ENCODE assay signal across 27 cellular contexts in genomic region chr2:235601960-235602704, GRCh38.
DNase-seq lines count a peak whose midpoint lies in the region; ATAC-seq, FAIRE-seq and TF ChIP-seq lines count a peak whose summit lies in the region.
"Had no signal": no experiment of that assay in that cellular context is flagged by ENCODE, and none has a peak within 500 bp of the region (broad histone marks: within the 10 kb centered on the region; RNA-seq: fewer than 3 reads in every experiment).

No MANE protein-coding gene starts in this region.

- DNase-seq in MM.1S (peak; percentile 95), kidney (no peak), progenitor cell of endocrine pancreas (ENCODE audit: low spot score, unreplicated experiment) (no peak), NOMO-1 (lab: John Stamatoyannopoulos, UW; ENCODE audit: unreplicated experiment in 2 of 2) (no peak)
- DNase-seq: AML-193; CD8-positive, alpha-beta T cell; DMS 273 treated with DMSO at 0.1 percent for 48 hours; DMS79; GF-D8; H7; MV-4-11; NCI-H1105; NCI-H1436 treated with DMSO at 0.1 percent for 48 hours; NCI-H187 treated with DMSO at 0.1 percent for 48 hours; NCI-H2171 treated with DMSO at 0.1 percent for 48 hours; NCI-H345; NCI-H524; NCI-H774; SK-N-SH; SW 1271 had no signal

- peak overlapping the region; percentile 64 for H3K4me2 ChIP-seq in MM.1S (ENCODE audit: low read depth, low read length)
- H3K4me2 ChIP-seq: A549, SK-N-SH had no signal

- H3K27me3 Mint-ChIP-seq in progenitor cell of endocrine pancreas, result no peaks in the 10 kb centered on the region

- H3K4me1 ChIP-seq in HEK293 (ENCODE audit: control insufficient read depth, insufficient read depth, low read length), result 0 out of 2 replicates have a peak, but pooled peaks cover 5% of the 10 kb centered on the region
- H3K4me1 ChIP-seq in MM.1S (ENCODE audit: low read length), result peaks cover 21% of the 10 kb centered on the region
- peaks cover 0 to 5% of the 10 kb centered on the region in 2 donors for H3K4me1 ChIP-seq in kidney (ENCODE audit: control insufficient read depth in 1 of 2, insufficient read depth in 1 of 2, low read depth in 1 of 2, low read length in 2 of 2)

- peaks cover 19% of the 10 kb centered on the region for H3F3A ChIP-seq in MM.1S (ENCODE audit: insufficient read depth, low read length)

- POLR2A ChIA-PET in HEK293 (lab: Yijun Ruan, JAX), result no interaction called here

- no peak overlapping the region for H2AFZ ChIP-seq in MM.1S (ENCODE audit: low read length)

- CTCF ChIA-PET in HEK293 (lab: Yijun Ruan, JAX), result interaction anchor here (1.9 kb wide), 1 partner anchor 144 kb away, joined by 5 read pairs; no protein-coding TSS in a partner anchor

- peaks cover 14% of the 10 kb centered on the region for H3K4me1 Mint-ChIP-seq in progenitor cell of endocrine pancreas (ENCODE audit: low read depth)

- H3K27ac Mint-ChIP-seq in progenitor cell of endocrine pancreas, result peak overlapping the region; percentile 28
- H3K27ac Mint-ChIP-seq: CD8-positive, alpha-beta T cell; T-helper 1 cell treated with Interleukin-12 subunit alpha and Interleukin-12 subunit beta and Interleukin-4 antibody, amounts not matched to agents 30 μg/mL and 1 μg/mL, for 36 hours had no signal

- H3K36me3 ChIP-seq in HEK293 (ENCODE audit: control insufficient read depth in 2 of 2, insufficient read depth in 1 of 2, low read length in 2 of 2) (no peaks in the 10 kb centered on the region), MM.1S (replicated peaks; ENCODE audit: insufficient read depth, low read length) (no peaks in the 10 kb centered on the region), kidney (ENCODE audit: control insufficient read depth in 1 of 2, insufficient read depth in 2 of 2, low read length in 2 of 2) (no peaks in the 10 kb centered on the region)

- intact Hi-C loops in kidney (cut with DNase I), result no loop called here

- no peak for TF ChIP-seq CTCF in HEK293 (tag by site-specific recombination; IDR thresholded peaks at IDR 0.05)
- TF ChIP-seq CTCF in MM.1S (IDR thresholded peaks at IDR 0.05; ENCODE audit: low read length), result no peak
- no peak for TF ChIP-seq CTCF in kidney (IDR thresholded peaks at IDR 0.05; ENCODE audit: borderline replicate concordance, extremely low read depth, insufficient read depth)
- TF ChIP-seq CTCF in progenitor cell of endocrine pancreas (IDR thresholded peaks at IDR 0.05; ENCODE audit: unreplicated experiment), result no peak

- peaks cover 3% of the 10 kb centered on the region for H3K9me3 Mint-ChIP-seq in progenitor cell of endocrine pancreas (ENCODE audit: low read depth)

- H3K4me3 ChIP-seq in HEK293 (ENCODE audit: low read depth, low read length), result no peak overlapping the region
- no peak overlapping the region for H3K4me3 ChIP-seq in MM.1S (ENCODE audit: low read length)
- H3K4me3 ChIP-seq in kidney (ENCODE audit: low read length in 2 of 2), result no peak overlapping the region
- H3K4me3 ChIP-seq: A549 had no signal

- no peak for FAIRE-seq in kidney (lab: Jason Lieb, UNC)
- FAIRE-seq: A549, GM12891 had no signal

- no peak for ATAC-seq in GM21390 (IDR thresholded peaks at IDR 0.05; ENCODE audit: unreplicated experiment)
- no peak for ATAC-seq in HG02588 (IDR thresholded peaks at IDR 0.05; ENCODE audit: unreplicated experiment)
- ATAC-seq: A549; CD8-positive, alpha-beta T cell had no signal

- H3K27ac ChIP-seq in HEK293 (ENCODE audit: extremely low read depth, low read depth, low read length), result no peak overlapping the region
- peak overlapping the region; percentile 99 for H3K27ac ChIP-seq in MM.1S (ENCODE audit: low read length)
- H3K27ac ChIP-seq in kidney (ENCODE audit: low read depth in 2 of 2, low read length in 2 of 2), result peak overlapping the region; percentile 4 to 28
- H3K27ac ChIP-seq: A549, C4-2B had no signal

- no peaks in the 10 kb centered on the region for H4K20me1 ChIP-seq in MM.1S (ENCODE audit: insufficient read depth, low read length)

- H3K4me3 Mint-ChIP-seq in progenitor cell of endocrine pancreas (ENCODE audit: low read depth), result no peak overlapping the region
- H3K4me3 Mint-ChIP-seq: CD8-positive, alpha-beta T cell; T-helper 1 cell treated with Interleukin-12 subunit alpha and Interleukin-12 subunit beta and Interleukin-4 antibody, amounts not matched to agents 30 μg/mL and 1 μg/mL, for 36 hours had no signal

- H3K9me2 ChIP-seq in MM.1S (replicated peaks; ENCODE audit: insufficient read depth, low read length), result no peaks in the 10 kb centered on the region
- H3K9me2 ChIP-seq: SK-N-SH had no signal

- no peaks in the 10 kb centered on the region for H3K27me3 ChIP-seq in MM.1S (replicated peaks; ENCODE audit: insufficient read depth, low read length)

- peaks cover 12% of the 10 kb centered on the region for H3K36me3 Mint-ChIP-seq in progenitor cell of endocrine pancreas (ENCODE audit: insufficient read depth)
- H3K36me3 Mint-ChIP-seq: CD8-positive, alpha-beta T cell had no signal

- H3K9ac ChIP-seq in MM.1S (ENCODE audit: low read length), result peak overlapping the region; percentile 57
- no peak overlapping the region for H3K9ac ChIP-seq in kidney (ENCODE audit: low read length in 2 of 2)
- H3K9ac ChIP-seq: SK-N-SH had no signal

- H3K9me3 ChIP-seq in HEK293 (ENCODE audit: control insufficient read depth, insufficient read depth, low read depth, low read length), result no peaks in the 10 kb centered on the region
- no peaks in the 10 kb centered on the region for H3K9me3 ChIP-seq in MM.1S (replicated peaks; ENCODE audit: insufficient read depth, low read length)
- H3K9me3 ChIP-seq in kidney (ENCODE audit: control insufficient read depth in 1 of 2, low read length in 2 of 2), result no peaks in the 10 kb centered on the region
- H3K9me3 ChIP-seq: A549, SK-N-SH had no signal

- peaks cover 85% of the 10 kb centered on the region for H3K79me2 ChIP-seq in MM.1S (ENCODE audit: low read length)

TF ChIP-seq in HEK293, 187 proteins besides CTCF, POLR2A, EP300 and RAD21:
- TF ChIP-seq SP2 (tag by site-specific recombination; IDR thresholded peaks at IDR 0.05), result no peak
- TF ChIP-seq ZNF677 (tag by site-specific recombination; IDR thresholded peaks at IDR 0.05), result no peak
- TF ChIP-seq ZNF2 (tag by site-specific recombination; IDR thresholded peaks at IDR 0.05), result no peak
- peak; percentile 55 for TF ChIP-seq ZNF623 (tag by site-specific recombination; IDR thresholded peaks at IDR 0.05)
- TF ChIP-seq ZNF10 (tag by site-specific recombination; IDR thresholded peaks at IDR 0.05), result no peak
TF ChIP-seq in HEK293: peak in this region for 1.
